Comparison of ENCODE assay signal across 9 cellular contexts in the genomic region with DNA sequence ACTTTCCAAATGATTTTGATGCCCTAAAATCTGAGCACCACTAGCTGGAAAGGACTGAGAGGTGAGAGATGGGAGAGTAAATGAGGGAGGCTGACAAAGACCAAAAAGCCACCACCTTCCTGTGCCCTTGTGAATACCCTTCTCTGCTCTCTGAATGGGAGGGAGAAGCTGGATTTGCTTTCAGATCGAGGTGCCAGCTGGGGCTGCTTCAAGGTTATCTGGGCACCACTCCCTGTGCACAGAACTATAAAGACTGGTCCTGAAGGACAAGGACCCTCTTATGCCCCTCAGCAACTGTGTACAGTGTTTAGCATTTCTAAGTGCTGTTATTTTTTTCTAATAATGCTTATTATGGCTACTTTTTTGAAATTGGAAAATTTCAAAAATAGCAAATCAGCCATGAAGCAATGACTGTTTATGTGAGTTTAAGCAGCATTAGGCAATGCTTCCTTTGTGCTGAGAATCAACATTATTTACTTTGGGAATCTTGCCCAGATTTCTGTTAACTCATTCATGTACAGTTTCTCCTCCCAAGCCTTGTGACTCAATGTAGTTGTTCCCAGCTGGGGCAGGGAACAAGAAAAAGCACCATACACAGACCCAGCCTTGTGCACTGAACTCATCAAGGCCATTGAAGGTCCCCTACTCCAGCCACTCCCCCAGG. TPM values are rescaled to one million over a fixed set of nuclear protein-coding genes. Genes with fewer than 3 reads are reported as not detected.
DNase-seq lines count a peak whose midpoint lies in the region; ATAC-seq and TF ChIP-seq lines count a peak whose summit lies in the region.
"Had no signal": no experiment of that assay in that cellular context is flagged by ENCODE, and none has a peak within 500 bp of the region (broad histone marks: within the 10 kb centered on the region; RNA-seq: fewer than 3 reads in every experiment).

No MANE protein-coding gene starts in this region.

- H3K9me3 Mint-ChIP-seq in activated CD4-positive, alpha-beta T cell treated with anti-CD3 and anti-CD28 coated beads, Interleukin-2, amount 10 ng/mL, durations not matched to agents 24 days and 14 days = peaks cover 9% of the 10 kb centered on the region

- no peaks in the 10 kb centered on the region for H3K27me3 ChIP-seq in upper lobe of left lung

- peaks cover 14 to 20% (median 15%) of the 10 kb centered on the region in 4 donors for H3K4me1 ChIP-seq in upper lobe of left lung

- no peaks in the 10 kb centered on the region for H3K27me3 Mint-ChIP-seq in activated CD4-positive, alpha-beta T cell treated with anti-CD3 and anti-CD28 coated beads, Interleukin-2, amount 10 ng/mL, durations not matched to agents 24 days and 14 days

- no peaks in the 10 kb centered on the region for H3K36me3 ChIP-seq in upper lobe of left lung

- no peak for TF ChIP-seq POLR2A in upper lobe of left lung (IDR thresholded peaks at IDR 0.05)

- H3K9me3 ChIP-seq in upper lobe of left lung = no peaks in the 10 kb centered on the region

- H3K36me3 Mint-ChIP-seq in activated CD4-positive, alpha-beta T cell treated with anti-CD3 and anti-CD28 coated beads, Interleukin-2, amount 10 ng/mL, durations not matched to agents 24 days and 14 days (ENCODE audit: low read depth) = no peaks in the 10 kb centered on the region

- no peak overlapping the region for H3K27ac Mint-ChIP-seq in activated CD4-positive, alpha-beta T cell treated with anti-CD3 and anti-CD28 coated beads, Interleukin-2, amount 10 ng/mL, durations not matched to agents 24 days and 14 days

- intact Hi-C loops in left colon (cut with DNase I, micrococcal nuclease) = no loop called here
- intact Hi-C loops in activated CD4-positive, alpha-beta T cell treated with anti-CD3 and anti-CD28 coated beads, Interleukin-2, amount 10 ng/mL, durations not matched to agents 24 days and 14 days (cut with micrococcal nuclease) = no loop called here

- TF ChIP-seq CTCF in upper lobe of left lung (IDR thresholded peaks at IDR 0.05) = no peak

- peak in 1 of 4 donors; percentile 13 for TF ChIP-seq EP300 in upper lobe of left lung (IDR thresholded peaks at IDR 0.05)

- peak overlapping the region; percentile 19 to 79 (median 74) for H3K27ac ChIP-seq in upper lobe of left lung
- H3K27ac ChIP-seq: 22Rv1 had no signal

- H3K4me1 Mint-ChIP-seq in activated CD4-positive, alpha-beta T cell treated with anti-CD3 and anti-CD28 coated beads, Interleukin-2, amount 10 ng/mL, durations not matched to agents 24 days and 14 days = no peaks in the 10 kb centered on the region

- DNase-seq in DMS 273 (lab: John Stamatoyannopoulos, UW; ENCODE audit: unreplicated experiment) = peak; percentile 23
- no peak for DNase-seq in DMS 273 treated with DMSO at 0.1 percent for 48 hours (lab: John Stamatoyannopoulos, UW)
- DNase-seq in brain pericyte (ENCODE audit: low read depth, low spot score) = peak; percentile 70
- DNase-seq in left colon = peak in 1 of 2 donors; percentile 51
- DNase-seq in upper lobe of left lung = no peak
- DNase-seq in NCI-H1105 treated with DMSO at 0.1 percent for 48 hours (lab: John Stamatoyannopoulos, UW) = no peak
- no peak for DNase-seq in CD1c-positive myeloid dendritic cell (ENCODE audit: extremely low spot score)
- DNase-seq in activated CD4-positive, alpha-beta T cell treated with anti-CD3 and anti-CD28 coated beads, Interleukin-2, amount 10 ng/mL, durations not matched to agents 24 days and 14 days = no peak

- peak; percentile 73 for ATAC-seq in left colon
- ATAC-seq in upper lobe of left lung (ENCODE audit: low FRiP score in 2 of 2) = peak; percentile 51 to 75

- no peak overlapping the region for H3K4me3 ChIP-seq in upper lobe of left lung

- WGBS in upper lobe of left lung, 2 donors = 14 to 29% methylated on average over 1 of the region's 1 CpG

- H3K4me3 Mint-ChIP-seq in activated CD4-positive, alpha-beta T cell treated with anti-CD3 and anti-CD28 coated beads, Interleukin-2, amount 10 ng/mL, durations not matched to agents 24 days and 14 days = no peak overlapping the region

RNA-seq across cellular contexts. Expression of gene CDV3, which starts 37.4 kb away (rescaled TPM):
- total RNA-seq in left colon (100 to 1,000 TPM; 137 to 143 TPM), upper lobe of left lung (100 to 1,000 TPM in 4 of 6 donors, 10 to 100 TPM in 2; 58.3 to 181 (median 161) TPM)
- total RNA-seq in activated CD4-positive, alpha-beta T cell treated with anti-CD3 and anti-CD28 coated beads, Interleukin-2, amount 10 ng/mL, durations not matched to agents 24 days and 14 days = 275 and 281 TPM in 2 replicates

Comparison
In these comparisons a context has a peak if more than half of its experiments do, and no peak if none do; other contexts are left out.
1. DNase-seq: peak in DMS 273 (single experiment) and brain pericyte (single experiment); none in DMS 273 treated with DMSO at 0.1 percent for 48 hours (single experiment), upper lobe of left lung (0 of 2), NCI-H1105 treated with DMSO at 0.1 percent for 48 hours (single experiment), CD1c-positive myeloid dendritic cell (single experiment) and activated CD4-positive, alpha-beta T cell treated with anti-CD3 and anti-CD28 coated beads, Interleukin-2, amount 10 ng/mL, durations not matched to agents 24 days and 14 days (single experiment).